In genomic region chr6:152085533-152085932, GRCh38 we compare ENCODE assay signal across 1 cellular context.
TF ChIP-seq lines count a peak whose summit lies in the region.

No MANE protein-coding gene starts in this region.

TF ChIP-seq in GM23338, 12 proteins besides CTCF, POLR2A, EP300 and RAD21 (continued from another document):
- no peak for TF ChIP-seq ZNF462 (CRISPR knock-in tag; IDR thresholded peaks at IDR 0.05)
- no peak for TF ChIP-seq ZNF331 (CRISPR knock-in tag; IDR thresholded peaks at IDR 0.05; ENCODE audit: low read depth)
